In genomic region chr1:112317140-112317539, GRCh38 we compare ENCODE assay signal across 22 cellular contexts.
A peak's percentile ranks its signal among the peaks of the same experiment; 100 is the strongest.
DNase-seq lines count a peak whose midpoint lies in the region; ATAC-seq and TF ChIP-seq lines count a peak whose summit lies in the region.
"Had no signal": no experiment of that assay in that cellular context is flagged by ENCODE, and none has a peak within 500 bp of the region (broad histone marks: within the 10 kb centered on the region; RNA-seq: fewer than 3 reads in every experiment).

No MANE protein-coding gene starts in this region.

- no peaks in the 10 kb centered on the region for H3K9me3 ChIP-seq in gastroesophageal sphincter
- H3K9me3 ChIP-seq: A549; BLaER1 treated with 17β-estradiol and CSF1 and Interleukin-3, amounts not matched to agents 10 nM and 100 nM; body of pancreas had no signal

- TF ChIP-seq EP300 in gastroesophageal sphincter (IDR thresholded peaks at IDR 0.05) = no peak

- TF ChIP-seq POLR2A in gastroesophageal sphincter (IDR thresholded peaks at IDR 0.05) = no peak

- POLR2A ChIA-PET in activated CD4-positive, alpha-beta T cell treated with anti-CD3 and anti-CD28 coated beads, Interleukin-2, amount 10 ng/mL, durations not matched to agents 7 days and 5 days (lab: Charles Lee) = no interaction called here

- H3K27ac Mint-ChIP-seq in activated CD4-positive, alpha-beta T cell treated with anti-CD3 and anti-CD28 coated beads, Interleukin-2, amount 10 ng/mL, durations not matched to agents 7 days and 5 days = peak overlapping the region; percentile 31
- H3K27ac Mint-ChIP-seq: activated naive CD4-positive, alpha-beta T cell treated with anti-CD3 and anti-CD28 coated beads, Interleukin-2, amount 50 U/mL, for 24 hours had no signal

- H3K27me3 ChIP-seq in gastroesophageal sphincter = no peaks in the 10 kb centered on the region
- H3K27me3 ChIP-seq: BLaER1 treated with 17β-estradiol and CSF1 and Interleukin-3, amounts not matched to agents 10 nM and 100 nM; body of pancreas had no signal

- CTCF ChIA-PET in activated CD4-positive, alpha-beta T cell treated with anti-CD3 and anti-CD28 coated beads, Interleukin-2, amount 10 ng/mL, durations not matched to agents 7 days and 5 days (lab: Charles Lee) = no interaction called here

- peak; percentile 39 for ATAC-seq in gastroesophageal sphincter
- ATAC-seq: A549, body of pancreas had no signal

- H3K4me1 ChIP-seq in gastroesophageal sphincter = peaks cover 5 to 79% (median 11%) of the 10 kb centered on the region in 3 donors
- H3K4me1 ChIP-seq: A549, body of pancreas had no signal

- H3K4me1 Mint-ChIP-seq in activated CD4-positive, alpha-beta T cell treated with anti-CD3 and anti-CD28 coated beads, Interleukin-2, amount 10 ng/mL, durations not matched to agents 7 days and 5 days = peaks cover 2% of the 10 kb centered on the region
- H3K4me1 Mint-ChIP-seq: activated naive CD4-positive, alpha-beta T cell treated with anti-CD3 and anti-CD28 coated beads, Interleukin-2, amount 50 U/mL, for 24 hours had no signal

- H3K36me3 ChIP-seq in gastroesophageal sphincter = no peaks in the 10 kb centered on the region
- H3K36me3 ChIP-seq: BLaER1 treated with 17β-estradiol and CSF1 and Interleukin-3, amounts not matched to agents 10 nM and 100 nM had no signal

- no peak for DNase-seq in activated CD4-positive, alpha-beta T cell treated with anti-CD3 and anti-CD28 coated beads, Interleukin-2, amount 10 ng/mL, durations not matched to agents 7 days and 5 days
- DNase-seq in activated CD4-positive, alpha-beta T cell treated with anti-CD3 and anti-CD28 coated beads for 4 hours = no peak
- peak; percentile 1 for DNase-seq in putamen (ENCODE audit: low spot score)
- no peak for DNase-seq in GM03348 (ENCODE audit: low spot score)
- DNase-seq in amniotic stem cell (lab: John Stamatoyannopoulos, UW) = no peak
- DNase-seq in T1000 (lab: John Stamatoyannopoulos, UW) = no peak
- DNase-seq in NCI-H345 treated with DMSO at 0.1 percent for 48 hours (lab: John Stamatoyannopoulos, UW; ENCODE audit: unreplicated experiment) = no peak
- DNase-seq: activated CD4-positive, alpha-beta T cell treated with anti-CD3 and anti-CD28 coated beads, Interleukin-2, amount 50 U/mL, for 48 hours; activated T-cell treated with anti-CD3 and anti-CD28 coated beads for 4 hours; body of pancreas; foreskin melanocyte; GF-D8; NCI-H1092 treated with DMSO at 0.1 percent for 48 hours; NCI-H2081 treated with DMSO at 0.1 percent for 48 hours; occipital lobe; RPMI8226; stimulated activated CD4-positive, alpha-beta T cell treated with anti-CD3 and anti-CD28 coated beads, Interleukin-2, amount 100 ng/mL, for 48 hours had no signal

- no peak overlapping the region for H3K4me3 ChIP-seq in gastroesophageal sphincter
- H3K4me3 ChIP-seq: A549; BLaER1 treated with 17β-estradiol and CSF1 and Interleukin-3, amounts not matched to agents 10 nM and 100 nM; body of pancreas; coronary artery had no signal

- peaks cover 6% of the 10 kb centered on the region for H3K27me3 Mint-ChIP-seq in activated CD4-positive, alpha-beta T cell treated with anti-CD3 and anti-CD28 coated beads, Interleukin-2, amount 10 ng/mL, durations not matched to agents 7 days and 5 days

- H3K27ac ChIP-seq in gastroesophageal sphincter = peak overlapping the region; percentile 60 to 81 (median 78)
- H3K27ac ChIP-seq: A549; BLaER1 treated with 17β-estradiol and CSF1 and Interleukin-3, amounts not matched to agents 10 nM and 100 nM had no signal

- H3K4me3 Mint-ChIP-seq in activated CD4-positive, alpha-beta T cell treated with anti-CD3 and anti-CD28 coated beads, Interleukin-2, amount 10 ng/mL, durations not matched to agents 7 days and 5 days = no peak overlapping the region
- H3K4me3 Mint-ChIP-seq: activated naive CD4-positive, alpha-beta T cell treated with anti-CD3 and anti-CD28 coated beads, Interleukin-2, amount 50 U/mL, for 24 hours had no signal

- no peaks in the 10 kb centered on the region for H3K9me3 Mint-ChIP-seq in activated CD4-positive, alpha-beta T cell treated with anti-CD3 and anti-CD28 coated beads, Interleukin-2, amount 10 ng/mL, durations not matched to agents 7 days and 5 days
- H3K9me3 Mint-ChIP-seq: activated naive CD4-positive, alpha-beta T cell treated with anti-CD3 and anti-CD28 coated beads, Interleukin-2, amount 50 U/mL, for 24 hours had no signal

- no peaks in the 10 kb centered on the region for H3K36me3 Mint-ChIP-seq in activated CD4-positive, alpha-beta T cell treated with anti-CD3 and anti-CD28 coated beads, Interleukin-2, amount 10 ng/mL, durations not matched to agents 7 days and 5 days (ENCODE audit: low read depth)
- H3K36me3 Mint-ChIP-seq: activated naive CD4-positive, alpha-beta T cell treated with anti-CD3 and anti-CD28 coated beads, Interleukin-2, amount 50 U/mL, for 24 hours had no signal

- TF ChIP-seq CTCF in gastroesophageal sphincter (IDR thresholded peaks at IDR 0.05) = no peak

- WGBS in gastroesophageal sphincter (ENCODE audit: low coverage in 1 of 2), 2 donors = 0 to 3% methylated on average over 2 of the region's 2 CpGs
